8 cellular contexts compared by ENCODE assay signal in genomic region chr22:17303840-17304779, GRCh38.
DNase-seq lines count a peak whose midpoint lies in the region; ATAC-seq and TF ChIP-seq lines count a peak whose summit lies in the region.

No MANE protein-coding gene starts in this region.

- H3K4me2 ChIP-seq in MM.1S (ENCODE audit: low read depth, low read length) = peak overlapping the region; percentile 40; the same call in 1 of the 2 replicates

- H3K27ac ChIP-seq in MM.1S (ENCODE audit: low read length) (peak overlapping the region; percentile 52; the same call in 1 of the 2 replicates), suprapubic skin (no peak overlapping the region)

- peak; percentile 90 for ATAC-seq in GM19023 (IDR thresholded peaks at IDR 0.05; ENCODE audit: unreplicated experiment)

- H4K20me1 ChIP-seq in MM.1S (ENCODE audit: insufficient read depth, low read length) = no peaks in the 10 kb centered on the region

- H3F3A ChIP-seq in MM.1S (ENCODE audit: insufficient read depth, low read length) = no peaks in the 10 kb centered on the region

- H2AFZ ChIP-seq in MM.1S (ENCODE audit: low read length) = peak overlapping the region; percentile 35

- H3K79me2 ChIP-seq in MM.1S (ENCODE audit: low read length) = no peaks in the 10 kb centered on the region

- H3K27me3 ChIP-seq in MM.1S (replicated peaks; ENCODE audit: insufficient read depth, low read length) (no peaks in the 10 kb centered on the region), suprapubic skin (no peaks in the 10 kb centered on the region)

- TF ChIP-seq EP300 in suprapubic skin (IDR thresholded peaks at IDR 0.05) = no peak

- in situ Hi-C loops in KBM-7 (cut with MboI; ENCODE audit: low pct_unique_long_range_greater_than_20kb, low sequenced_read_pairs) = no loop called here

- H3K4me3 ChIP-seq in MM.1S (ENCODE audit: low read length) (no peak overlapping the region), suprapubic skin (no peak overlapping the region)

- DNase-seq in MM.1S (peak; percentile 70), NCI-H2107 treated with DMSO at 0.1 percent for 48 hours (lab: John Stamatoyannopoulos, UW; ENCODE audit: unreplicated experiment) (no peak), NCI-H1930 (lab: John Stamatoyannopoulos, UW) (no peak), KBM-7 (no peak), suprapubic skin (ENCODE audit: low spot score in 2 of 2) (no peak)
- DNase-seq in activated naive CD4-positive, alpha-beta T cell treated with Interleukin-2 at 50 U/mL for 16 hours = peak; percentile 68
- peak; percentile 19 to 45 (median 35) for DNase-seq in stimulated activated CD4-positive, alpha-beta T cell treated with anti-CD3 and anti-CD28 coated beads, TNF-alpha, amount 100 ng/mL, for 48 hours (ENCODE audit: low read depth in 3 of 3)

- H3K9ac ChIP-seq in MM.1S (ENCODE audit: low read length) = no peak overlapping the region

- TF ChIP-seq CTCF in MM.1S (IDR thresholded peaks at IDR 0.05; ENCODE audit: low read length) = no peak
- TF ChIP-seq CTCF in suprapubic skin (IDR thresholded peaks at IDR 0.05) = no peak

- 69% methylated on average over 21 of the region's 21 CpGs for WGBS in suprapubic skin

- H3K36me3 ChIP-seq in MM.1S (replicated peaks; ENCODE audit: insufficient read depth, low read length) (no peaks in the 10 kb centered on the region), suprapubic skin (no peaks in the 10 kb centered on the region)

- peaks cover 12% of the 10 kb centered on the region for H3K4me1 ChIP-seq in MM.1S (ENCODE audit: low read length)
- no peaks in the 10 kb centered on the region for H3K4me1 ChIP-seq in suprapubic skin

- TF ChIP-seq POLR2A in suprapubic skin (IDR thresholded peaks at IDR 0.05) = no peak

- H3K9me2 ChIP-seq in MM.1S (replicated peaks; ENCODE audit: insufficient read depth, low read length) = no peaks in the 10 kb centered on the region

- H3K9me3 ChIP-seq in MM.1S (replicated peaks; ENCODE audit: insufficient read depth, low read length) = no peaks in the 10 kb centered on the region
- no peaks in the 10 kb centered on the region for H3K9me3 ChIP-seq in suprapubic skin

Comparison
In these comparisons a context has a peak if more than half of its experiments do, and no peak if none do; other contexts are left out.
1. DNase-seq: peak in MM.1S (single experiment), activated naive CD4-positive, alpha-beta T cell treated with Interleukin-2 at 50 U/mL for 16 hours (single experiment) and stimulated activated CD4-positive, alpha-beta T cell treated with anti-CD3 and anti-CD28 coated beads, TNF-alpha, amount 100 ng/mL, for 48 hours (3 of 3); none in NCI-H2107 treated with DMSO at 0.1 percent for 48 hours (single experiment), NCI-H1930 (0 of 2), KBM-7 (single experiment) and suprapubic skin (0 of 2).